In genomic region chr12:112170376-112170775, GRCh38 we compare ENCODE assay signal across 8 cellular contexts. TPM values are rescaled to one million over a fixed set of nuclear protein-coding genes. Genes with fewer than 3 reads are reported as not detected.
A peak's percentile ranks its signal among the peaks of the same experiment; 100 is the strongest.
DNase-seq lines count a peak whose midpoint lies in the region; ATAC-seq, FAIRE-seq and TF ChIP-seq lines count a peak whose summit lies in the region.

No MANE protein-coding gene starts in this region.

- H3K9me1 ChIP-seq in keratinocyte (ENCODE audit: control insufficient read depth, extremely low read depth, insufficient read depth, low read length) = no peaks in the 10 kb centered on the region

- no peak overlapping the region for H3K27ac ChIP-seq in CD8-positive, alpha-beta T cell (ENCODE audit: low read depth, low read length)
- H3K27ac ChIP-seq in keratinocyte (ENCODE audit: control insufficient read depth, insufficient read depth, low read length) = no peak overlapping the region

- H3K4me3 Mint-ChIP-seq in CD8-positive, alpha-beta T cell = no peak overlapping the region
- no peak overlapping the region for H3K4me3 Mint-ChIP-seq in activated T-cell treated with anti-CD3 and anti-CD28 coated beads, Interleukin-2, amount 50 U/mL, for 24 hours

- H3K9ac ChIP-seq in keratinocyte (ENCODE audit: control insufficient read depth, extremely low read depth, insufficient read depth, low read length) = no peak overlapping the region

- H4K20me1 ChIP-seq in keratinocyte (ENCODE audit: control insufficient read depth, extremely low read depth, insufficient read depth, low read length) = no peaks in the 10 kb centered on the region

- POLR2A ChIA-PET in CD8-positive, alpha-beta T cell (lab: Charles Lee) = no interaction called here

- dilution Hi-C loops in keratinocyte (cut with MboI; ENCODE audit: extremely low pct_ligation_motif_present, low sequenced_read_pairs) = no loop called here

- DNase-seq in CD8-positive, alpha-beta T cell = peak in 6 of 7 experiments; percentile 15 to 63 (median 30)
- DNase-seq in KBM-7 (peak; percentile 27), keratinocyte (ENCODE audit: low read depth, low spot score) (no peak), NCI-H226 (no peak), COLO829 (ENCODE audit: low spot score) (no peak)
- peak; percentile 48 for DNase-seq in activated T-cell treated with anti-CD3 and anti-CD28 coated beads, Interleukin-2, amount 50 U/mL, for 24 hours

- H3K27me3 Mint-ChIP-seq in CD8-positive, alpha-beta T cell (ENCODE audit: low read depth) = no peaks in the 10 kb centered on the region
- no peaks in the 10 kb centered on the region for H3K27me3 Mint-ChIP-seq in activated T-cell treated with anti-CD3 and anti-CD28 coated beads, Interleukin-2, amount 50 U/mL, for 24 hours

- H3K9me3 ChIP-seq in CD8-positive, alpha-beta T cell (ENCODE audit: low read length) = no peaks in the 10 kb centered on the region
- no peaks in the 10 kb centered on the region for H3K9me3 ChIP-seq in keratinocyte (ENCODE audit: control insufficient read depth, low read depth, low read length)

- FAIRE-seq in keratinocyte (lab: Jason Lieb, UNC) = no peak

- peaks cover 3% of the 10 kb centered on the region for H3K4me1 ChIP-seq in CD8-positive, alpha-beta T cell (ENCODE audit: insufficient read depth, low read length)
- no peaks in the 10 kb centered on the region for H3K4me1 ChIP-seq in keratinocyte (ENCODE audit: control insufficient read depth, extremely low read depth, insufficient read depth, low read length)

- in situ Hi-C loops in KBM-7 (cut with MboI; ENCODE audit: low pct_unique_long_range_greater_than_20kb, low sequenced_read_pairs) = no loop called here

- H3K4me3 ChIP-seq in CD8-positive, alpha-beta T cell (ENCODE audit: low read depth, low read length) = no peak overlapping the region
- H3K4me3 ChIP-seq in keratinocyte (ENCODE audit: control insufficient read depth in 2 of 3, extremely low read depth in 1 of 3, insufficient read depth in 2 of 3, low read depth in 1 of 3, low read length in 3 of 3) = no peak overlapping the region

- H3K36me3 Mint-ChIP-seq in CD8-positive, alpha-beta T cell = peaks cover 36% of the 10 kb centered on the region
- peaks cover 40% of the 10 kb centered on the region for H3K36me3 Mint-ChIP-seq in activated T-cell treated with anti-CD3 and anti-CD28 coated beads, Interleukin-2, amount 50 U/mL, for 24 hours (ENCODE audit: low read depth)

- no peak overlapping the region for H2AFZ ChIP-seq in keratinocyte (ENCODE audit: control insufficient read depth, low read length)

- H3K4me1 Mint-ChIP-seq in CD8-positive, alpha-beta T cell (ENCODE audit: low read depth) = peaks cover 5% of the 10 kb centered on the region
- H3K4me1 Mint-ChIP-seq in activated T-cell treated with anti-CD3 and anti-CD28 coated beads, Interleukin-2, amount 50 U/mL, for 24 hours (ENCODE audit: low read depth) = peaks cover 1% of the 10 kb centered on the region

- no peaks in the 10 kb centered on the region for H3K9me3 Mint-ChIP-seq in CD8-positive, alpha-beta T cell
- no peaks in the 10 kb centered on the region for H3K9me3 Mint-ChIP-seq in activated T-cell treated with anti-CD3 and anti-CD28 coated beads, Interleukin-2, amount 50 U/mL, for 24 hours

- TF ChIP-seq CTCF in CD8-positive, alpha-beta T cell (IDR thresholded peaks at IDR 0.05) = no peak
- peak; percentile 23 to 59 (median 43) for TF ChIP-seq CTCF in keratinocyte (optimal IDR thresholded peaks at IDR 0.05 in 1 of 3, IDR thresholded peaks at IDR 0.05 in 1 of 3, conservative IDR thresholded peaks at IDR 0.05 in 1 of 3; ENCODE audit: extremely low read depth in 1 of 3, insufficient read depth in 2 of 3, low read length in 3 of 3)

- peak overlapping the region; percentile 67 for H3K27ac Mint-ChIP-seq in CD8-positive, alpha-beta T cell
- peak overlapping the region; percentile 71 for H3K27ac Mint-ChIP-seq in activated T-cell treated with anti-CD3 and anti-CD28 coated beads, Interleukin-2, amount 50 U/mL, for 24 hours

- no peaks in the 10 kb centered on the region for H3K79me2 ChIP-seq in keratinocyte (ENCODE audit: control insufficient read depth, insufficient read depth, low read length)

- ATAC-seq in CD8-positive, alpha-beta T cell = peak; percentile 57
- ATAC-seq in HG03354 (IDR thresholded peaks at IDR 0.05; ENCODE audit: poor library complexity, severe bottlenecking, unreplicated experiment) = no peak
- no peak for ATAC-seq in HG03108 (IDR thresholded peaks at IDR 0.05; ENCODE audit: unreplicated experiment)

- CTCF ChIA-PET in CD8-positive, alpha-beta T cell (lab: Charles Lee) = interaction anchor here (0.9 to 1.5 kb wide), 2 partner anchors 16 to 119 kb away, joined by 3 read pairs; no protein-coding TSS in a partner anchor

- no peaks in the 10 kb centered on the region for H3K27me3 ChIP-seq in CD8-positive, alpha-beta T cell (ENCODE audit: insufficient read depth, low read length)
- H3K27me3 ChIP-seq in keratinocyte (ENCODE audit: control insufficient read depth, extremely low read depth, insufficient read depth, low read length) = no peaks in the 10 kb centered on the region

- intact Hi-C loops in CD8-positive, alpha-beta T cell (cut with DNase I, micrococcal nuclease) = no loop called here

- H3K36me3 ChIP-seq in CD8-positive, alpha-beta T cell (ENCODE audit: insufficient read depth, low read length) = no peaks in the 10 kb centered on the region
- H3K36me3 ChIP-seq in keratinocyte (ENCODE audit: control insufficient read depth in 2 of 2, extremely low read depth in 1 of 2, insufficient read depth in 2 of 2, low read length in 2 of 2) = peaks cover 5 to 13% of the 10 kb centered on the region in 2 experiments

- H3K4me2 ChIP-seq in keratinocyte (ENCODE audit: control insufficient read depth, extremely low read depth, insufficient read depth, low read depth, low read length) = no peak overlapping the region

RNA-seq across cellular contexts. Expression of gene TRAFD1, which starts 45.0 kb away (rescaled TPM):
- total RNA-seq in CD8-positive, alpha-beta T cell = 10 to 100 TPM; 21.1 to 25.4 TPM
- 23.7 to 33.1 TPM (median 25.6 TPM) in 3 replicates for polyA plus RNA-seq in keratinocyte
- polyA plus RNA-seq in keratinocyte (2011; ENCODE audit: low read depth) = 22.5 TPM
- polyA plus RNA-seq in keratinocyte (2011; cell fraction: cytosol; rRNA removed) = 19.4 and 26.8 TPM in 2 replicates
- polyA plus RNA-seq in keratinocyte (2011; cell fraction: nucleus; rRNA removed) = 38.6 and 43.0 TPM in 2 replicates
- 20.2 and 24.3 TPM in 2 replicates for polyA plus RNA-seq in keratinocyte (2012; ENCODE audit: low replicate concordance)
- 12.3 to 37.4 TPM (median 33.8 TPM) in 3 replicates for polyA minus RNA-seq in keratinocyte
- 13.4 TPM for polyA minus RNA-seq in keratinocyte (2011; cell fraction: cytosol; rRNA and poly(A)+ RNA removed)
- polyA minus RNA-seq in keratinocyte (2011; cell fraction: nucleus; rRNA and poly(A)+ RNA removed) = 15.7 and 24.7 TPM in 2 replicates

Comparison
In these comparisons a context has a peak if more than half of its experiments do, and no peak if none do; other contexts are left out.
1. DNase-seq: peak in CD8-positive, alpha-beta T cell (6 of 7), KBM-7 (single experiment) and activated T-cell treated with anti-CD3 and anti-CD28 coated beads, Interleukin-2, amount 50 U/mL, for 24 hours (single experiment); none in keratinocyte (single experiment), NCI-H226 (single experiment) and COLO829 (single experiment).